22 cellular contexts compared by ENCODE assay signal in the genomic region with DNA sequence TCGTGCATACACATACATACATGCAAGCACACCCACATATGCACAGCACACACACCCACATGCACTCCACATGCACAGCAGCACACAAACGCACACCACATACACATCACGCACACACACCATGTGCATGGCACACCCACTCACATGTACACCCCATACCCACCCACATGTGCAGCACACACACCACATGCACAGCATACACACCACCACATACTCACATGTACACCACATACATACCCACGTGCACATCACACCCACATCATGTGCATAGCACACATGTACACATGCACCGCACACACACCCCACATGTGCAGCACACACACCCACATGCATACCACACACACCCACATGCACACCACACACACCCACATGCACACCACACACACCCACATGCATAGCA.
DNase-seq lines count a peak whose midpoint lies in the region; ATAC-seq, FAIRE-seq and TF ChIP-seq lines count a peak whose summit lies in the region.
"Had no signal": no experiment of that assay in that cellular context is flagged by ENCODE, and none has a peak within 500 bp of the region (broad histone marks: within the 10 kb centered on the region; RNA-seq: fewer than 3 reads in every experiment).

No MANE protein-coding gene starts in this region.

- no peak overlapping the region for H2BK5ac ChIP-seq in IMR-90 (ENCODE audit: low read depth, low read length, poor library complexity, severe bottlenecking)

- no peaks in the 10 kb centered on the region for H3K79me2 ChIP-seq in endothelial cell of umbilical vein (ENCODE audit: control insufficient read depth, insufficient read depth, low read length)

- no peak overlapping the region for H2BK15ac ChIP-seq in IMR-90 (ENCODE audit: low read depth, low read length)

- 69% methylated on average over 3 of the region's 5 CpGs; no CpG with 5 or more reads in 1 of the 2 experiments for WGBS in IMR-90 (ENCODE audit: extremely low coverage in 2 of 2, insufficient read length in 1 of 2), 2 experiments

- ATAC-seq in IMR-90 (ENCODE audit: low read depth), result no peak
- peak; percentile 36 for ATAC-seq in stimulated activated effector memory CD8-positive, alpha-beta T cell treated with anti-CD3 and anti-CD28 coated beads, Interleukin-12 subunit alpha, Interleukin-12 subunit beta, amount 100 ng/mL, for 72 hours
- ATAC-seq in activated naive CD4-positive, alpha-beta T cell treated with anti-CD3 and anti-CD28 coated beads, Interleukin-2, amount 50 U/mL, for 72 hours, result no peak
- no peak for ATAC-seq in activated T-helper 17 cell treated with anti-CD3 and anti-CD28 coated beads, Interleukin-2, amount 50 U/mL, for 72 hours (replicated peaks)

- no peaks in the 10 kb centered on the region for H3K36me3 ChIP-seq in IMR-90 (ENCODE audit: control insufficient read depth, insufficient read depth, low read length)
- H3K36me3 ChIP-seq in endothelial cell of umbilical vein (ENCODE audit: control insufficient read depth in 2 of 2, extremely low read depth in 1 of 2, insufficient read depth in 2 of 2, low read length in 2 of 2), result no peaks in the 10 kb centered on the region
- H3K36me3 ChIP-seq: HAP-1 had no signal

- H4K8ac ChIP-seq in IMR-90 (ENCODE audit: low read depth in 2 of 2, low read length in 2 of 2), result no peak overlapping the region

- H4K91ac ChIP-seq in IMR-90 (ENCODE audit: insufficient read depth, low read depth, low read length), result no peak overlapping the region

- H2BK20ac ChIP-seq in IMR-90 (ENCODE audit: low read depth, low read length), result no peak overlapping the region

- H3K23ac ChIP-seq in IMR-90 (ENCODE audit: low read depth, low read length), result no peak overlapping the region

- H3K4me3 ChIP-seq in IMR-90 (ENCODE audit: insufficient read depth, low read depth, low read length) (no peak overlapping the region), endothelial cell of umbilical vein (replicated peaks in 1 of 3; ENCODE audit: insufficient read depth in 1 of 3, low read depth in 1 of 3, low read length in 3 of 3) (no peak overlapping the region)
- H3K4me3 ChIP-seq: GM23248, HAP-1 had no signal

- H3K9ac ChIP-seq in IMR-90 (ENCODE audit: low read depth, low read length), result no peak overlapping the region
- no peak overlapping the region for H3K9ac ChIP-seq in endothelial cell of umbilical vein (replicated peaks; ENCODE audit: extremely low read depth, insufficient read depth, low read length)
- H3K9ac ChIP-seq: GM23248, KMS-11 had no signal

- intact Hi-C loops in IMR-90 (cut with micrococcal nuclease) (no loop called here), endothelial cell of umbilical vein (cut with micrococcal nuclease) (no loop called here)

- H3K79me1 ChIP-seq in IMR-90 (ENCODE audit: low read depth in 1 of 2, low read length in 2 of 2), result no peaks in the 10 kb centered on the region

- dilution Hi-C loops in IMR-90 (cut with HindIII; ENCODE audit: low sequenced_read_pairs, unreplicated experiment) (no loop called here), endothelial cell of umbilical vein (cut with MboI; ENCODE audit: extremely low pct_ligation_motif_present, low sequenced_read_pairs) (no loop called here)

- no peak overlapping the region for H2BK120ac ChIP-seq in IMR-90 (ENCODE audit: low read depth, low read length)

- H3K14ac ChIP-seq in IMR-90 (replicated peaks; ENCODE audit: low read depth, low read length), result no peak overlapping the region

- no peak for TF ChIP-seq RAD21 in IMR-90 (IDR thresholded peaks at IDR 0.05; ENCODE audit: low read length)

- H3K4ac ChIP-seq in IMR-90 (ENCODE audit: low read depth, low read length), result no peak overlapping the region

- H3K9me3 ChIP-seq in IMR-90 (ENCODE audit: control insufficient read depth, insufficient read depth, low read length) (no peaks in the 10 kb centered on the region), endothelial cell of umbilical vein (replicated peaks; ENCODE audit: control insufficient read depth, insufficient read depth, low read length) (peaks cover 10% of the 10 kb centered on the region)
- H3K9me3 ChIP-seq: HAP-1 had no signal

- POLR2A ChIA-PET in IMR-90 (lab: Charles Lee; ENCODE audit: unreplicated experiment), result no interaction called here
- POLR2A ChIA-PET in endothelial cell of umbilical vein (lab: Charles Lee), result no interaction called here

- no peak overlapping the region for H3K56ac ChIP-seq in IMR-90 (ENCODE audit: extremely low read depth, insufficient read depth, low read length)

- no peaks in the 10 kb centered on the region for H3K27me3 ChIP-seq in IMR-90 (ENCODE audit: control insufficient read depth, insufficient read depth, low read length)
- no peaks in the 10 kb centered on the region for H3K27me3 ChIP-seq in endothelial cell of umbilical vein (ENCODE audit: control insufficient read depth in 2 of 2, insufficient read depth in 2 of 2, low read length in 2 of 2)

- no peaks in the 10 kb centered on the region for H3K4me1 ChIP-seq in IMR-90 (ENCODE audit: control insufficient read depth, insufficient read depth, low read length)
- H3K4me1 ChIP-seq in endothelial cell of umbilical vein (ENCODE audit: control insufficient read depth, extremely low read depth, insufficient read depth, low read length), result no peaks in the 10 kb centered on the region
- H3K4me1 ChIP-seq: HAP-1 had no signal

- in situ Hi-C loops in IMR-90 (cut with MboI; ENCODE audit: low sequenced_read_pairs), result no loop called here

- no peaks in the 10 kb centered on the region for H3K27me3 Mint-ChIP-seq in activated T-helper 17 cell treated with anti-CD3 and anti-CD28 coated beads, Interleukin-2, amount 50 U/mL, for 72 hours

- H4K20me1 ChIP-seq in IMR-90 (ENCODE audit: insufficient read depth, low read length) (no peaks in the 10 kb centered on the region), endothelial cell of umbilical vein (replicated peaks; ENCODE audit: control insufficient read depth, extremely low read depth, insufficient read depth, low read length) (no peaks in the 10 kb centered on the region)

- H3K9me1 ChIP-seq in IMR-90 (ENCODE audit: insufficient read depth, low read length) (no peaks in the 10 kb centered on the region), endothelial cell of umbilical vein (replicated peaks; ENCODE audit: control insufficient read depth, extremely low read depth, insufficient read depth, low read length) (no peaks in the 10 kb centered on the region)

- DNase-seq in IMR-90 (no peak), endothelial cell of umbilical vein (ENCODE audit: low read depth, low spot score) (no peak), iPS-NIHi7 (ENCODE audit: extremely low spot score) (no peak), putamen (ENCODE audit: low spot score) (no peak)
- DNase-seq in stimulated activated effector memory CD8-positive, alpha-beta T cell treated with anti-CD3 and anti-CD28 coated beads, Interleukin-12 subunit alpha, Interleukin-12 subunit beta, amount 100 ng/mL, for 72 hours (ENCODE audit: low spot score in 2 of 2), result no peak
- DNase-seq in activated naive CD4-positive, alpha-beta T cell treated with anti-CD3 and anti-CD28 coated beads, Interleukin-2, amount 50 U/mL, for 72 hours (ENCODE audit: low spot score in 2 of 2), result no peak
- DNase-seq: C1 segment of cervical spinal cord; CD4-positive, alpha-beta memory T cell; COR-L47; DMS53; GM23248; MM.1S; NCI-H1694; NCI-H2029 treated with DMSO at 0.1 percent for 48 hours; NCI-H2227 treated with DMSO at 0.1 percent for 48 hours; NCI-H510A; NCI-H69; SHP77 had no signal

- H3K36me3 Mint-ChIP-seq in stimulated activated effector memory CD8-positive, alpha-beta T cell treated with anti-CD3 and anti-CD28 coated beads, Interleukin-12 subunit alpha, Interleukin-12 subunit beta, amount 100 ng/mL, for 72 hours, result no peaks in the 10 kb centered on the region
- H3K36me3 Mint-ChIP-seq in activated naive CD4-positive, alpha-beta T cell treated with anti-CD3 and anti-CD28 coated beads, Interleukin-2, amount 50 U/mL, for 72 hours, result no peaks in the 10 kb centered on the region
- H3K36me3 Mint-ChIP-seq in activated T-helper 17 cell treated with anti-CD3 and anti-CD28 coated beads, Interleukin-2, amount 50 U/mL, for 72 hours (ENCODE audit: low read depth), result no peaks in the 10 kb centered on the region
- H3K36me3 Mint-ChIP-seq: CD4-positive, alpha-beta memory T cell had no signal

- no peak overlapping the region for H2AK5ac ChIP-seq in IMR-90 (ENCODE audit: low read depth, low read length)

- BruUV-seq in IMR-90 (replicated peaks; lab: Mats Ljungman, UMichigan) (no TSS peak), endothelial cell of umbilical vein (replicated peaks; lab: Mats Ljungman, UMichigan) (no TSS peak)

- H3K9me3 Mint-ChIP-seq in stimulated activated effector memory CD8-positive, alpha-beta T cell treated with anti-CD3 and anti-CD28 coated beads, Interleukin-12 subunit alpha, Interleukin-12 subunit beta, amount 100 ng/mL, for 72 hours, result peaks cover 3% of the 10 kb centered on the region
- no peaks in the 10 kb centered on the region for H3K9me3 Mint-ChIP-seq in activated naive CD4-positive, alpha-beta T cell treated with anti-CD3 and anti-CD28 coated beads, Interleukin-2, amount 50 U/mL, for 72 hours
- H3K9me3 Mint-ChIP-seq in activated T-helper 17 cell treated with anti-CD3 and anti-CD28 coated beads, Interleukin-2, amount 50 U/mL, for 72 hours, result no peaks in the 10 kb centered on the region

- no peak overlapping the region for H3K18ac ChIP-seq in IMR-90 (ENCODE audit: low read depth, low read length)

- H3K4me2 ChIP-seq in IMR-90 (ENCODE audit: low read depth, low read length), result no peak overlapping the region
- no peak overlapping the region for H3K4me2 ChIP-seq in endothelial cell of umbilical vein (ENCODE audit: insufficient read depth, low read length)
- H3K4me2 ChIP-seq: KMS-11 had no signal

- H2AFZ ChIP-seq in IMR-90 (replicated peaks; ENCODE audit: low read length, poor library complexity) (peak overlapping the region; percentile 39), endothelial cell of umbilical vein (ENCODE audit: low read depth, low read length) (no peak overlapping the region)
- H2AFZ ChIP-seq: GM23248 had no signal

- no peak overlapping the region for H4K5ac ChIP-seq in IMR-90 (ENCODE audit: low read depth, low read length)

- H3K27ac ChIP-seq in IMR-90 (ENCODE audit: insufficient read depth, low read length) (no peak overlapping the region), endothelial cell of umbilical vein (ENCODE audit: insufficient read depth, low read depth, low read length) (no peak overlapping the region)
- H3K27ac ChIP-seq: GM23248, KMS-11, RWPE1 had no signal

- FAIRE-seq in endothelial cell of umbilical vein (lab: Jason Lieb, UNC), result no peak

- no peak overlapping the region for H2AK9ac ChIP-seq in IMR-90 (replicated peaks; ENCODE audit: low read depth, low read length, poor library complexity)

- H3K27ac Mint-ChIP-seq in stimulated activated effector memory CD8-positive, alpha-beta T cell treated with anti-CD3 and anti-CD28 coated beads, Interleukin-12 subunit alpha, Interleukin-12 subunit beta, amount 100 ng/mL, for 72 hours, result no peak overlapping the region
- H3K27ac Mint-ChIP-seq in activated naive CD4-positive, alpha-beta T cell treated with anti-CD3 and anti-CD28 coated beads, Interleukin-2, amount 50 U/mL, for 72 hours, result no peak overlapping the region
- no peak overlapping the region for H3K27ac Mint-ChIP-seq in activated T-helper 17 cell treated with anti-CD3 and anti-CD28 coated beads, Interleukin-2, amount 50 U/mL, for 72 hours

- no peak overlapping the region for H3K4me3 Mint-ChIP-seq in stimulated activated effector memory CD8-positive, alpha-beta T cell treated with anti-CD3 and anti-CD28 coated beads, Interleukin-12 subunit alpha, Interleukin-12 subunit beta, amount 100 ng/mL, for 72 hours
- H3K4me3 Mint-ChIP-seq in activated T-helper 17 cell treated with anti-CD3 and anti-CD28 coated beads, Interleukin-2, amount 50 U/mL, for 72 hours, result no peak overlapping the region
- H3K4me3 Mint-ChIP-seq: CD4-positive, alpha-beta memory T cell had no signal

- no peaks in the 10 kb centered on the region for H3K4me1 Mint-ChIP-seq in stimulated activated effector memory CD8-positive, alpha-beta T cell treated with anti-CD3 and anti-CD28 coated beads, Interleukin-12 subunit alpha, Interleukin-12 subunit beta, amount 100 ng/mL, for 72 hours
- H3K4me1 Mint-ChIP-seq in activated T-helper 17 cell treated with anti-CD3 and anti-CD28 coated beads, Interleukin-2, amount 50 U/mL, for 72 hours, result no peaks in the 10 kb centered on the region
- H3K4me1 Mint-ChIP-seq: CD4-positive, alpha-beta memory T cell had no signal

- TF ChIP-seq CTCF in IMR-90 (conservative IDR thresholded peaks at IDR 0.05; ENCODE audit: low read depth, low read length) (no peak), endothelial cell of umbilical vein (IDR thresholded peaks at IDR 0.05; ENCODE audit: extremely low read depth in 1 of 2, insufficient read depth in 1 of 2, low read depth in 1 of 2, low read length in 2 of 2) (no peak)

- TF ChIP-seq POLR2A in IMR-90 (IDR thresholded peaks at IDR 0.05; ENCODE audit: low read depth, low read length) (no peak), endothelial cell of umbilical vein (IDR thresholded peaks at IDR 0.05; ENCODE audit: low read depth, low read length) (no peak)

- CTCF ChIA-PET in IMR-90 (lab: Yijun Ruan, JAX), result no interaction called here
- CTCF ChIA-PET in endothelial cell of umbilical vein (lab: Charles Lee), result no interaction called here
